Comparison of ENCODE assay signal across 16 cellular contexts in genomic region chr11:114121138-114121537, GRCh38.
DNase-seq lines count a peak whose midpoint lies in the region; ATAC-seq and TF ChIP-seq lines count a peak whose summit lies in the region.
"Had no signal": no experiment of that assay in that cellular context is flagged by ENCODE, and none has a peak within 500 bp of the region (broad histone marks: within the 10 kb centered on the region; RNA-seq: fewer than 3 reads in every experiment).

No MANE protein-coding gene starts in this region.

- H3K36me3 Mint-ChIP-seq in activated T-helper 17 cell treated with anti-CD3 and anti-CD28 coated beads, Interleukin-2, amount 50 U/mL, for 72 hours (ENCODE audit: low read depth), result no peaks in the 10 kb centered on the region

- no peaks in the 10 kb centered on the region for H3K9me3 Mint-ChIP-seq in activated T-helper 17 cell treated with anti-CD3 and anti-CD28 coated beads, Interleukin-2, amount 50 U/mL, for 72 hours

- DNase-seq in UCSD-AML1 (lab: John Stamatoyannopoulos, UW; ENCODE audit: unreplicated experiment), result no peak
- DNase-seq in NCI-H2029 treated with DMSO at 0.1 percent for 48 hours (lab: John Stamatoyannopoulos, UW), result no peak
- no peak for DNase-seq in HuH-7.5 (ENCODE audit: low spot score)
- DNase-seq: CD8-positive, alpha-beta memory T cell; DND-41; GDM1; NCI-H1436 treated with DMSO at 0.1 percent for 48 hours; NCI-H2107; NCI-H69; NK-92 treated with Interleukin-12 subunit alpha and Interleukin-12 subunit beta, amount 100 ng/mL, for 24 hours; OCI-M1 had no signal

- H3K4me3 ChIP-seq in gastroesophageal sphincter, result no peak overlapping the region
- H3K4me3 ChIP-seq in skeletal muscle tissue (ENCODE audit: low read length in 3 of 3), result no peak overlapping the region

- no peak for TF ChIP-seq CTCF in 22Rv1 (IDR thresholded peaks at IDR 0.05)
- TF ChIP-seq CTCF in gastroesophageal sphincter (IDR thresholded peaks at IDR 0.05), result no peak

- no peak for ATAC-seq in activated T-helper 17 cell treated with anti-CD3 and anti-CD28 coated beads, Interleukin-2, amount 50 U/mL, for 72 hours (replicated peaks)
- ATAC-seq in gastroesophageal sphincter (peak; percentile 17), HG02642 (IDR thresholded peaks at IDR 0.05; ENCODE audit: poor library complexity, unreplicated experiment) (no peak)

- peaks cover 6% of the 10 kb centered on the region for H3K4me1 Mint-ChIP-seq in activated T-helper 17 cell treated with anti-CD3 and anti-CD28 coated beads, Interleukin-2, amount 50 U/mL, for 72 hours

- H3K4me3 Mint-ChIP-seq in activated T-helper 17 cell treated with anti-CD3 and anti-CD28 coated beads, Interleukin-2, amount 50 U/mL, for 72 hours, result no peak overlapping the region

- peak overlapping the region in 2 of 3 donors; percentile 24 to 34 for H3K9ac ChIP-seq in skeletal muscle tissue (ENCODE audit: low read depth in 1 of 3, low read length in 3 of 3)

- no peak for TF ChIP-seq EP300 in gastroesophageal sphincter (IDR thresholded peaks at IDR 0.05)

- H3K36me3 ChIP-seq in gastroesophageal sphincter (peaks cover 0 to 83% of the 10 kb centered on the region in 2 donors), skeletal muscle tissue (ENCODE audit: control insufficient read depth in 3 of 3, insufficient read depth in 3 of 3, low read length in 3 of 3) (peaks cover 0 to 2% (median 2%) of the 10 kb centered on the region in 3 donors)

- peak overlapping the region; percentile 30 for H3K27ac Mint-ChIP-seq in activated T-helper 17 cell treated with anti-CD3 and anti-CD28 coated beads, Interleukin-2, amount 50 U/mL, for 72 hours

- WGBS in gastroesophageal sphincter (ENCODE audit: low coverage in 1 of 2), 2 donors, result 98% methylated on average over 6 of the region's 6 CpGs

- H3K27me3 Mint-ChIP-seq in activated T-helper 17 cell treated with anti-CD3 and anti-CD28 coated beads, Interleukin-2, amount 50 U/mL, for 72 hours, result peaks cover 7% of the 10 kb centered on the region

- H3K4me1 ChIP-seq in gastroesophageal sphincter (peaks cover 18 to 97% (median 54%) of the 10 kb centered on the region in 3 donors), skeletal muscle tissue (ENCODE audit: control insufficient read depth in 3 of 3, insufficient read depth in 3 of 3, low read length in 3 of 3) (peaks cover 70 to 96% (median 77%) of the 10 kb centered on the region in 3 donors)

- TF ChIP-seq POLR2A in gastroesophageal sphincter (IDR thresholded peaks at IDR 0.05), result no peak

- H3K27me3 ChIP-seq in gastroesophageal sphincter (no peaks in the 10 kb centered on the region), skeletal muscle tissue (ENCODE audit: control insufficient read depth in 3 of 3, insufficient read depth in 3 of 3, low read length in 3 of 3) (no peaks in the 10 kb centered on the region)

- H3K27ac ChIP-seq in 22Rv1 (peak overlapping the region; percentile 74), gastroesophageal sphincter (peak overlapping the region in 3 of 4 donors; percentile 26 to 45 (median 44)), skeletal muscle tissue (ENCODE audit: low read depth, low read length) (peak overlapping the region; percentile 84)

- H3K9me3 ChIP-seq in gastroesophageal sphincter, result no peaks in the 10 kb centered on the region
- no peaks in the 10 kb centered on the region for H3K9me3 ChIP-seq in skeletal muscle tissue (ENCODE audit: control insufficient read depth in 3 of 3, low read length in 3 of 3)
